Comparison of ENCODE assay signal across 1 cellular context in the genomic region with DNA sequence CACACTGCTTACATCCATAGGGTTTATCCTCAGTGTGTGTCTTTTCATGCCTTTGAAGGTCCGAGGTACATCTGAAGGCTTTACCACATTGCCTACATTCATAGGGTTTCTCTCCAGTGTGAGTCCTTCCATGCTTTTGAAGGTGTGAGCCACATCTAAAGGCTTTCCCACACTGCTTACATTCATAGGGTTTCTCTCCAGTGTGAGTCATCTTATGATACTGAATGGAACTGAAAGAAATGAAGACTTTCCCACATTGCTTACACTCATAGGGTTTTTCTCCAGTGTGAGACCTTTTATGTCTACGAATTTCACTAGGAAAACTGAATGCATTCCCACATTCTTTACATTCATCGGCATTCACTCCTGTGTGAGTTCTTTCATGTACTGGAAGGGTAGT.
TF ChIP-seq lines count a peak whose summit lies in the region.

No MANE protein-coding gene starts in this region.

TF ChIP-seq in GM23338, 12 proteins besides CTCF, POLR2A, EP300 and RAD21 (continued from another document):
- TF ChIP-seq, protein P1, sequence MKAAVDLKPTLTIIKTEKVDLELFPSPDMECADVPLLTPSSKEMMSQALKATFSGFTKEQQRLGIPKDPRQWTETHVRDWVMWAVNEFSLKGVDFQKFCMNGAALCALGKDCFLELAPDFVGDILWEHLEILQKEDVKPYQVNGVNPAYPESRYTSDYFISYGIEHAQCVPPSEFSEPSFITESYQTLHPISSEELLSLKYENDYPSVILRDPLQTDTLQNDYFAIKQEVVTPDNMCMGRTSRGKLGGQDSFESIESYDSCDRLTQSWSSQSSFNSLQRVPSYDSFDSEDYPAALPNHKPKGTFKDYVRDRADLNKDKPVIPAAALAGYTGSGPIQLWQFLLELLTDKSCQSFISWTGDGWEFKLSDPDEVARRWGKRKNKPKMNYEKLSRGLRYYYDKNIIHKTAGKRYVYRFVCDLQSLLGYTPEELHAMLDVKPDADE (IDR thresholded peaks at IDR 0.05): no peak
